32 cellular contexts compared by ENCODE assay signal in genomic region chr17:9036336-9036735, GRCh38. TPM values are rescaled to one million over a fixed set of nuclear protein-coding genes. Genes with fewer than 3 reads are reported as not detected.
"Had no signal": no experiment of that assay in that cellular context is flagged by ENCODE, and none has a peak within 500 bp of the region (broad histone marks: within the 10 kb centered on the region; RNA-seq: fewer than 3 reads in every experiment).

No MANE protein-coding gene starts in this region.

- H3K27ac ChIP-seq: ascending aorta, body of pancreas, Peyer's patch, RWPE1, SJCRH30 had no signal

- H3K4me3 ChIP-seq: ascending aorta, body of pancreas, Peyer's patch, SJCRH30 had no signal

- H3K36me3 ChIP-seq: ascending aorta, Peyer's patch, SJCRH30 had no signal

- ATAC-seq: activated CD8-positive, alpha-beta T cell treated with anti-CD3 and anti-CD28 coated beads, Interleukin-2, amount 10 ng/mL, durations not matched to agents 7 days and 5 days; activated naive CD4-positive, alpha-beta T cell treated with anti-CD3 and anti-CD28 coated beads, Interleukin-2, amount 50 U/mL, for 72 hours; activated naive CD8-positive, alpha-beta T cell treated with anti-CD3 and anti-CD28 coated beads, Interleukin-2, amount 50 U/mL, for 24 hours; activated T-cell treated with anti-CD3 and anti-CD28 coated beads, Interleukin-2, amount 50 U/mL, for 4 hours; body of pancreas; WTC11 had no signal

- H3K9me3 ChIP-seq: Peyer's patch, SK-N-SH had no signal

- H3K27me3 ChIP-seq: ascending aorta, body of pancreas, Peyer's patch, SJCRH30 had no signal

- H3K4me1 ChIP-seq: ascending aorta, body of pancreas, Peyer's patch, SJCRH30 had no signal

- DNase-seq: activated CD4-positive, alpha-beta T cell treated with anti-CD3 and anti-CD28 coated beads for 48 hours; activated CD4-positive, alpha-beta T cell treated with anti-CD3 and anti-CD28 coated beads, Interleukin-2, amount 50 U/mL, for 4 hours; activated CD4-positive, CD25-positive, alpha-beta regulatory T cell treated with anti-CD3 and anti-CD28 coated beads, Interleukin-2, amount 50 U/mL, for 72 hours; activated CD8-positive, alpha-beta T cell treated with anti-CD3 and anti-CD28 coated beads, Interleukin-2, amount 10 ng/mL, durations not matched to agents 7 days and 5 days; activated effector memory CD4-positive, alpha-beta T cell treated with anti-CD3 and anti-CD28 coated beads, Interleukin-2, amount 50 U/mL, for 16 hours; activated naive CD4-positive, alpha-beta T cell treated with Interleukin-2 at 50 U/mL for 16 hours; activated naive CD8-positive, alpha-beta T cell treated with anti-CD3 and anti-CD28 coated beads, Interleukin-2, amount 50 U/mL, for 24 hours; activated T-cell treated with anti-CD3 and anti-CD28 coated beads, Interleukin-2, amount 50 U/mL, for 4 hours; amniotic stem cell; body of pancreas; central memory CD4-positive, alpha-beta T cell; Karpas-422; NCI-H1092; NCI-H1417; NCI-H1930; NCI-H2107; NCI-H2171 treated with DMSO at 0.1 percent for 48 hours; NCI-H345; NCI-H510A; NCI-H526 treated with DMSO at 0.1 percent for 48 hours; NCI-H82; Peyer's patch; Right ventricle myocardium superior; SJCRH30; SK-N-SH; SW 1271 had no signal

- FAIRE-seq: bronchial epithelial cell had no signal

RNA-seq across cellular contexts. Expression of gene NTN1, which starts 15.0 kb away (rescaled TPM):
- total RNA-seq: activated CD8-positive, alpha-beta T cell treated with anti-CD3 and anti-CD28 coated beads, Interleukin-2, amount 10 ng/mL, durations not matched to agents 7 days and 5 days; OCI-LY7 had no signal
